In the genomic region with DNA sequence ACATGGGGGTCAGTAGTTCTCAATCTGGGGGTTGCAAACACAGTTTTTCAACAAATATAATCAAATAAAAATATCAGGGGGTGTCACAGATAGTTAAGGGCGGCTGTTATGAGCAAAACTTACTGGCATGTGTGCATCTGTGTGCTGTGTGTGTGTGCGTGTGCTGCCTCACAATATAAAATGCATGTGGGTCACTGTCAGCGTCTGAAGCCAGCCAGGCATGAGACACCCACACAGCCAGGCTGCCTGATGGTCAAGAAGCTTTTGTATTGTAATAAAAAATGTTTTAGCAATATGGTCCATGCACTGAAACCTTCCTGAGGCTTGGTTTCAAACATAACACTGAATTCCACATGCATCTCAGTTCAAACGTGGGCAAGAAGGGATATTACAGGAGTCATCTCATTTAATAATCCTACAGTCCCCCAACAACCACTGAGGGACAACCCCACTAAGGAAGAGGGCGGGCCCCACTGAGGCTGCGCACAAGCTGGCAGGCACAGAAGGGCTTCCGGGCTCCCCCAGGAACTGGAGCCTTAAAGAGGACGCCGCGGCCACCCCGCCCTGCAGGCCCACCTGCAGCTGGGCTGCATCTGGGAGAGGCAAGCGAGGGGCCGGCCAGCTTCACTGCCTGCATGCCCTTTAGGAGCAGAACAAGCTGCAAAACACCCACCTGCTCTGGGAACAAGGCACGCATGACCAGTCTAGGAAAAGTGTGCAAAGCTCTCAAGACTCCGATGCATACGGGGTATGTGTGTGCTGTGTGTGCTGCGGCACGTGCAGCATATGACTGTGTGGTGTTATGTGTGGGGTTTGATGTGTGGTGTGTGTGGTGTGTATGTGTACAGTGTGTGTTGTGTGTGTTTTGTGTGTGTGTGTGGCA, we compare ENCODE assay signal across 9 cellular contexts. TPM values are rescaled to one million over a fixed set of nuclear protein-coding genes. Genes with fewer than 3 reads are reported as not detected.
DNase-seq lines count a peak whose midpoint lies in the region; ATAC-seq and TF ChIP-seq lines count a peak whose summit lies in the region.
"Had no signal": no experiment of that assay in that cellular context is flagged by ENCODE, and none has a peak within 500 bp of the region (broad histone marks: within the 10 kb centered on the region; RNA-seq: fewer than 3 reads in every experiment).

No MANE protein-coding gene starts in this region.

- H3K27ac Mint-ChIP-seq in activated T-helper 17 cell treated with anti-CD3 and anti-CD28 coated beads, Interleukin-2, amount 50 U/mL, for 72 hours = peak overlapping the region; percentile 86
- peak overlapping the region; percentile 19 to 88 (median 62) for H3K27ac Mint-ChIP-seq in nephron

- no peaks in the 10 kb centered on the region for H3K27me3 Mint-ChIP-seq in activated T-helper 17 cell treated with anti-CD3 and anti-CD28 coated beads, Interleukin-2, amount 50 U/mL, for 72 hours
- no peaks in the 10 kb centered on the region for H3K27me3 Mint-ChIP-seq in nephron (ENCODE audit: low read depth)

- H3K36me3 Mint-ChIP-seq in activated T-helper 17 cell treated with anti-CD3 and anti-CD28 coated beads, Interleukin-2, amount 50 U/mL, for 72 hours (ENCODE audit: low read depth) = peaks cover 78% of the 10 kb centered on the region
- peaks cover 14% of the 10 kb centered on the region for H3K36me3 Mint-ChIP-seq in nephron (ENCODE audit: low read depth)

- peak; percentile 25 for ATAC-seq in Right ventricle myocardium superior (ENCODE audit: poor library complexity)
- ATAC-seq in HG03520 (IDR thresholded peaks at IDR 0.05; ENCODE audit: unreplicated experiment) = peak; percentile 64
- ATAC-seq in activated T-helper 17 cell treated with anti-CD3 and anti-CD28 coated beads, Interleukin-2, amount 50 U/mL, for 72 hours (replicated peaks) = peak; percentile 65
- ATAC-seq: A549 had no signal

- DNase-seq in Right ventricle myocardium superior = peak; percentile 67
- DNase-seq in cardiac septum (ENCODE audit: low spot score) = no peak
- DNase-seq in NCI-H1417 (lab: John Stamatoyannopoulos, UW) = no peak
- no peak for DNase-seq in middle frontal gyrus (ENCODE audit: extremely low spot score, low spot score)
- DNase-seq in NCI-H2196 (lab: John Stamatoyannopoulos, UW; ENCODE audit: unreplicated experiment) = no peak

- peaks cover 74% of the 10 kb centered on the region for H3K4me1 Mint-ChIP-seq in activated T-helper 17 cell treated with anti-CD3 and anti-CD28 coated beads, Interleukin-2, amount 50 U/mL, for 72 hours
- H3K4me1 Mint-ChIP-seq in nephron = peaks cover 42% of the 10 kb centered on the region

- intact Hi-C loops in Right ventricle myocardium superior (cut with DNase I) (no loop called here), cardiac septum (cut with DNase I) (no loop called here)

- no peak for TF ChIP-seq CTCF in nephron (IDR thresholded peaks at IDR 0.05; ENCODE audit: unreplicated experiment in 3 of 3)

- H3K4me3 Mint-ChIP-seq in activated T-helper 17 cell treated with anti-CD3 and anti-CD28 coated beads, Interleukin-2, amount 50 U/mL, for 72 hours = peak overlapping the region; percentile 88
- H3K4me3 Mint-ChIP-seq in nephron = no peak overlapping the region

- peaks cover 3% of the 10 kb centered on the region for H3K9me3 Mint-ChIP-seq in activated T-helper 17 cell treated with anti-CD3 and anti-CD28 coated beads, Interleukin-2, amount 50 U/mL, for 72 hours
- peaks cover 7% of the 10 kb centered on the region for H3K9me3 Mint-ChIP-seq in nephron

RNA-seq across cellular contexts. Expression of gene SEMA4D, which starts 14.1 kb away (rescaled TPM):
- total RNA-seq in Right ventricle myocardium superior (18.7 TPM), cardiac septum (21.4 TPM)
- 100 to 1,000 TPM; 167 to 263 TPM for total RNA-seq in activated T-helper 17 cell treated with anti-CD3 and anti-CD28 coated beads, Interleukin-2, amount 50 U/mL, for 72 hours
